In the genomic region with DNA sequence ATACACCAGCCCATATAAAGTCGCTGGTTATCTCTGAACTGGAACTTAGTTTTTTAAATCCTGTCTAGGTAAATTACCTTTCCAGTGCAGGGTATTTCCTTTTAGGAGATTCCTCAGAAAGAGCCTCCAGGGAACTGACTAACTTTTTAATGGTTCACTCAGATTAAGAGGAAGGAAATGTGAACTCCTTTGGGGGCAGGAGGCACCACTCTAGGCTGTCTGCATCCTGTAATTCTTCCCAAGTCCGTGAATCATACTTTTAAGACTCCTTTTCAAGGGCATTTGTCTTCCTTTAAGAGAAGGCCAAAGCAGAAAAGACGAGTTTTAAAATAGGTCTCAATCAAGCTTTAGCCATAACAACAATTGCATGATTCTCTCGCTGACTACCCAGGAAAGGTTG, we compare ENCODE assay signal across 20 cellular contexts.
DNase-seq lines count a peak whose midpoint lies in the region; ATAC-seq and TF ChIP-seq lines count a peak whose summit lies in the region.
"Had no signal": no experiment of that assay in that cellular context is flagged by ENCODE, and none has a peak within 500 bp of the region (broad histone marks: within the 10 kb centered on the region; RNA-seq: fewer than 3 reads in every experiment).

No MANE protein-coding gene starts in this region.

- no peak overlapping the region for H2AK5ac ChIP-seq in trophoblast cell (ENCODE audit: low read length)

- no peaks in the 10 kb centered on the region for H3K79me2 ChIP-seq in ACC112 (ENCODE audit: control insufficient read depth, insufficient read depth, low read length, unreplicated experiment)
- H3K79me2 ChIP-seq in trophoblast cell (ENCODE audit: control insufficient read depth, insufficient read depth, low read length, poor library complexity), result no peaks in the 10 kb centered on the region

- H3K27ac ChIP-seq in ACC112 (ENCODE audit: low read depth, low read length), result no peak overlapping the region
- peak overlapping the region; percentile 49 for H3K27ac ChIP-seq in trophoblast cell (ENCODE audit: low read depth, low read length)
- H3K27ac ChIP-seq: epithelial cell of prostate, SJSA1 had no signal

- H3K23ac ChIP-seq in trophoblast cell (ENCODE audit: low read length), result no peak overlapping the region

- H3K4me2 ChIP-seq in trophoblast cell (ENCODE audit: low read length), result peak overlapping the region; percentile 8

- H3K79me1 ChIP-seq in trophoblast cell (ENCODE audit: low read length), result peaks cover 2% of the 10 kb centered on the region

- DNase-seq in NB4 (ENCODE audit: low read depth) (peak; percentile 15), fibroblast of pulmonary artery (ENCODE audit: low read depth) (peak; percentile 69), trophoblast cell (no peak), T-helper 1 cell (no peak)
- DNase-seq in activated CD4-positive, alpha-beta memory T cell treated with anti-CD3 and anti-CD28 coated beads, Interleukin-2, amount 10 ng/mL, durations not matched to agents 7 days and 5 days, result no peak
- DNase-seq: activated CD4-positive, CD25-positive, alpha-beta regulatory T cell; activated gamma-delta T cell; head of caudate nucleus; kidney; midbrain; NCI-H187; NCI-H510A; nucleus accumbens; stimulated activated naive CD8-positive, alpha-beta T cell treated with anti-CD3 and anti-CD28 coated beads, Interleukin-15, Interleukin-2, amounts not matched to agents 100 U/mL and 50 U/mL, for 24 hours had no signal

- H3K18ac ChIP-seq in trophoblast cell (ENCODE audit: low read length), result no peak overlapping the region

- H3K9ac ChIP-seq in trophoblast cell (ENCODE audit: low read length), result no peak overlapping the region

- H2AFZ ChIP-seq in ACC112 (ENCODE audit: low read length, unreplicated experiment), result peak overlapping the region; percentile 63
- H2AFZ ChIP-seq in trophoblast cell (ENCODE audit: insufficient read depth, low read length, poor library complexity), result no peak overlapping the region

- no peaks in the 10 kb centered on the region for H3K27me3 ChIP-seq in ACC112 (ENCODE audit: insufficient read depth, low read length)
- no peaks in the 10 kb centered on the region for H3K27me3 ChIP-seq in trophoblast cell (ENCODE audit: insufficient read depth, low read length)
- H3K27me3 ChIP-seq: SJSA1 had no signal

- H3K4me3 Mint-ChIP-seq in activated CD4-positive, alpha-beta memory T cell treated with anti-CD3 and anti-CD28 coated beads, Interleukin-2, amount 10 ng/mL, durations not matched to agents 7 days and 5 days, result no peak overlapping the region
- H3K4me3 Mint-ChIP-seq: T-helper 2 cell treated with Interferon-gamma antibody and Interleukin-4, amounts not matched to agents 5 μg/mL and 100 μg/mL, for 36 hours had no signal

- CTCF ChIA-PET in activated CD4-positive, alpha-beta memory T cell treated with anti-CD3 and anti-CD28 coated beads, Interleukin-2, amount 10 ng/mL, durations not matched to agents 7 days and 5 days (lab: Charles Lee), result no interaction called here

- no peak overlapping the region for H3K27ac Mint-ChIP-seq in activated CD4-positive, alpha-beta memory T cell treated with anti-CD3 and anti-CD28 coated beads, Interleukin-2, amount 10 ng/mL, durations not matched to agents 7 days and 5 days
- H3K27ac Mint-ChIP-seq: T-helper 2 cell treated with Interferon-gamma antibody and Interleukin-4, amounts not matched to agents 5 μg/mL and 100 μg/mL, for 36 hours had no signal

- no peak overlapping the region for H4K91ac ChIP-seq in trophoblast cell (ENCODE audit: low read depth, low read length)

- ATAC-seq in GM19395 (IDR thresholded peaks at IDR 0.05; ENCODE audit: unreplicated experiment) (no peak), GM19023 (IDR thresholded peaks at IDR 0.05; ENCODE audit: unreplicated experiment) (no peak)
- ATAC-seq: stimulated activated naive CD8-positive, alpha-beta T cell treated with anti-CD3 and anti-CD28 coated beads, Interleukin-15, Interleukin-2, amounts not matched to agents 100 U/mL and 50 U/mL, for 24 hours had no signal

- no peak overlapping the region for H2BK5ac ChIP-seq in trophoblast cell (ENCODE audit: low read depth, low read length, poor library complexity)

- no peak overlapping the region for H3K14ac ChIP-seq in trophoblast cell (ENCODE audit: low read length)

- H3K4me1 Mint-ChIP-seq in activated CD4-positive, alpha-beta memory T cell treated with anti-CD3 and anti-CD28 coated beads, Interleukin-2, amount 10 ng/mL, durations not matched to agents 7 days and 5 days, result peaks cover 18% of the 10 kb centered on the region

- WGBS in trophoblast cell (ENCODE audit: extremely low coverage, insufficient coverage, insufficient read length), result no CpG with 5 or more reads among the region's 4 CpGs

- no peak for TF ChIP-seq POLR2A in NB4 (IDR thresholded peaks at IDR 0.05; ENCODE audit: extremely low read depth, insufficient read length)

- H3K36me3 ChIP-seq in ACC112 (ENCODE audit: insufficient read depth, low read length) (no peaks in the 10 kb centered on the region), trophoblast cell (ENCODE audit: control insufficient read depth in 1 of 2, insufficient read depth in 2 of 2, low read length in 2 of 2) (no peaks in the 10 kb centered on the region)
- H3K36me3 ChIP-seq: SJSA1 had no signal

- no peaks in the 10 kb centered on the region for H3K36me3 Mint-ChIP-seq in activated CD4-positive, alpha-beta memory T cell treated with anti-CD3 and anti-CD28 coated beads, Interleukin-2, amount 10 ng/mL, durations not matched to agents 7 days and 5 days (ENCODE audit: low read depth)

- H3K4ac ChIP-seq in trophoblast cell (ENCODE audit: low read depth, low read length), result no peak overlapping the region

- no peak overlapping the region for H2BK120ac ChIP-seq in trophoblast cell (ENCODE audit: insufficient read depth, low read length, poor library complexity)

- H2BK12ac ChIP-seq in trophoblast cell (ENCODE audit: low read length), result no peak overlapping the region

- no peak overlapping the region for H4K12ac ChIP-seq in trophoblast cell (ENCODE audit: low read depth, low read length)

- H3K9me3 ChIP-seq in trophoblast cell (ENCODE audit: insufficient read depth, low read depth, low read length), result no peaks in the 10 kb centered on the region
- H3K9me3 ChIP-seq: SJSA1 had no signal

- peaks cover 4% of the 10 kb centered on the region for H3K9me3 Mint-ChIP-seq in activated CD4-positive, alpha-beta memory T cell treated with anti-CD3 and anti-CD28 coated beads, Interleukin-2, amount 10 ng/mL, durations not matched to agents 7 days and 5 days

- TF ChIP-seq CTCF in NB4 (IDR thresholded peaks at IDR 0.05; ENCODE audit: low read depth, low read length) (no peak), fibroblast of pulmonary artery (IDR thresholded peaks at IDR 0.05; ENCODE audit: low read length, missing control alignments) (no peak)

- POLR2A ChIA-PET in activated CD4-positive, alpha-beta memory T cell treated with anti-CD3 and anti-CD28 coated beads, Interleukin-2, amount 10 ng/mL, durations not matched to agents 7 days and 5 days (lab: Charles Lee), result no interaction called here

- H3K4me3 ChIP-seq in ACC112 (ENCODE audit: low read depth, low read length) (peak overlapping the region; percentile 29; the same call in 1 of the 2 replicates), NB4 (ENCODE audit: low read depth, low read length) (no peak overlapping the region), fibroblast of pulmonary artery (replicated peaks; ENCODE audit: low read depth, low read length) (no peak overlapping the region), trophoblast cell (ENCODE audit: low read depth, low read length) (no peak overlapping the region)
- H3K4me3 ChIP-seq: SJSA1 had no signal

- H3K27me3 Mint-ChIP-seq in activated CD4-positive, alpha-beta memory T cell treated with anti-CD3 and anti-CD28 coated beads, Interleukin-2, amount 10 ng/mL, durations not matched to agents 7 days and 5 days, result peaks cover 2% of the 10 kb centered on the region

- H4K8ac ChIP-seq in trophoblast cell (ENCODE audit: low read depth, low read length), result no peak overlapping the region

- H3K4me1 ChIP-seq in ACC112 (ENCODE audit: control insufficient read depth, insufficient read depth, low read length, unreplicated experiment) (peaks cover 10% of the 10 kb centered on the region), trophoblast cell (ENCODE audit: control insufficient read depth in 1 of 2, insufficient read depth in 2 of 2, low read length in 2 of 2) (no peaks in the 10 kb centered on the region)

Comparison
In these comparisons a context has a peak if more than half of its experiments do, and no peak if none do; other contexts are left out.
1. DNase-seq: peak in NB4 (single experiment) and fibroblast of pulmonary artery (single experiment); none in trophoblast cell (0 of 2), activated CD4-positive, alpha-beta memory T cell treated with anti-CD3 and anti-CD28 coated beads, Interleukin-2, amount 10 ng/mL, durations not matched to agents 7 days and 5 days (single experiment) and T-helper 1 cell (0 of 5).